In genomic region chr2:60739156-60739555, GRCh38 we compare ENCODE assay signal across 26 cellular contexts.
"Had no signal": no experiment of that assay in that cellular context is flagged by ENCODE, and none has a peak within 500 bp of the region (broad histone marks: within the 10 kb centered on the region; RNA-seq: fewer than 3 reads in every experiment).

No MANE protein-coding gene starts in this region.

- H3K27ac Mint-ChIP-seq: immature natural killer cell; mesothelial cell of epicardium; naive B cell; natural killer cell; nephron progenitor cell; stimulated activated effector memory CD8-positive, alpha-beta T cell treated with anti-CD3 and anti-CD28 coated beads, Interleukin-12 subunit alpha, Interleukin-12 subunit beta, amount 100 ng/mL, for 72 hours; stimulated activated naive CD8-positive, alpha-beta T cell treated with anti-CD3 and anti-CD28 coated beads, Interleukin-15, Interleukin-2, amounts not matched to agents 100 ng/mL and 50 ng/mL, for 24 hours; type B pancreatic cell had no signal

- H3K4me1 ChIP-seq: pancreas, prostate gland, uterus had no signal

- H3K27me3 ChIP-seq: pancreas had no signal

- H3K4me3 Mint-ChIP-seq: immature natural killer cell; mesothelial cell of epicardium; naive B cell; natural killer cell; nephron progenitor cell; stimulated activated effector memory CD8-positive, alpha-beta T cell treated with anti-CD3 and anti-CD28 coated beads, Interleukin-12 subunit alpha, Interleukin-12 subunit beta, amount 100 ng/mL, for 72 hours; stimulated activated naive CD8-positive, alpha-beta T cell treated with anti-CD3 and anti-CD28 coated beads, Interleukin-15, Interleukin-2, amounts not matched to agents 100 ng/mL and 50 ng/mL, for 24 hours; type B pancreatic cell had no signal

- H3K4me3 ChIP-seq: left ventricle myocardium inferior, lung, pancreas, prostate gland, spleen, suprapubic skin, thoracic aorta, tibial nerve, uterus had no signal

- H3K27ac ChIP-seq: left ventricle myocardium inferior, pancreas, prostate gland, spleen, suprapubic skin, thoracic aorta, tibial nerve, uterus had no signal

- ATAC-seq: natural killer cell; pancreas; right cardiac atrium; sciatic nerve; stimulated activated effector memory CD8-positive, alpha-beta T cell treated with anti-CD3 and anti-CD28 coated beads, Interleukin-12 subunit alpha, Interleukin-12 subunit beta, amount 100 ng/mL, for 72 hours had no signal

- H3K9me3 Mint-ChIP-seq: natural killer cell; stimulated activated effector memory CD8-positive, alpha-beta T cell treated with anti-CD3 and anti-CD28 coated beads, Interleukin-12 subunit alpha, Interleukin-12 subunit beta, amount 100 ng/mL, for 72 hours; stimulated activated naive CD8-positive, alpha-beta T cell treated with anti-CD3 and anti-CD28 coated beads, Interleukin-15, Interleukin-2, amounts not matched to agents 100 ng/mL and 50 ng/mL, for 24 hours; type B pancreatic cell had no signal

- DNase-seq: hypothalamus; immature natural killer cell; left ventricle myocardium inferior; mesendoderm; naive B cell; natural killer cell; nephron progenitor cell; pancreas; posterior cingulate gyrus; retina; right cardiac atrium; small intestine; spleen; stimulated activated CD4-positive, alpha-beta T cell treated with anti-CD3 and anti-CD28 coated beads, Interleukin-4, amount 100 ng/mL, for 24 hours; stimulated activated naive CD4-positive, alpha-beta T cell; uterus had no signal

- H3K9me3 ChIP-seq: left ventricle myocardium inferior, pancreas, prostate gland, spleen, suprapubic skin, thoracic aorta, tibial nerve, uterus had no signal

- H3K36me3 Mint-ChIP-seq: immature natural killer cell; mesothelial cell of epicardium; natural killer cell; stimulated activated effector memory CD8-positive, alpha-beta T cell treated with anti-CD3 and anti-CD28 coated beads, Interleukin-12 subunit alpha, Interleukin-12 subunit beta, amount 100 ng/mL, for 72 hours; type B pancreatic cell had no signal

- H3K36me3 ChIP-seq: left ventricle myocardium inferior, pancreas, prostate gland, spleen, suprapubic skin, thoracic aorta, tibial nerve, uterus had no signal
